ENCODE assay signal across 8 cellular contexts in the genomic region with DNA sequence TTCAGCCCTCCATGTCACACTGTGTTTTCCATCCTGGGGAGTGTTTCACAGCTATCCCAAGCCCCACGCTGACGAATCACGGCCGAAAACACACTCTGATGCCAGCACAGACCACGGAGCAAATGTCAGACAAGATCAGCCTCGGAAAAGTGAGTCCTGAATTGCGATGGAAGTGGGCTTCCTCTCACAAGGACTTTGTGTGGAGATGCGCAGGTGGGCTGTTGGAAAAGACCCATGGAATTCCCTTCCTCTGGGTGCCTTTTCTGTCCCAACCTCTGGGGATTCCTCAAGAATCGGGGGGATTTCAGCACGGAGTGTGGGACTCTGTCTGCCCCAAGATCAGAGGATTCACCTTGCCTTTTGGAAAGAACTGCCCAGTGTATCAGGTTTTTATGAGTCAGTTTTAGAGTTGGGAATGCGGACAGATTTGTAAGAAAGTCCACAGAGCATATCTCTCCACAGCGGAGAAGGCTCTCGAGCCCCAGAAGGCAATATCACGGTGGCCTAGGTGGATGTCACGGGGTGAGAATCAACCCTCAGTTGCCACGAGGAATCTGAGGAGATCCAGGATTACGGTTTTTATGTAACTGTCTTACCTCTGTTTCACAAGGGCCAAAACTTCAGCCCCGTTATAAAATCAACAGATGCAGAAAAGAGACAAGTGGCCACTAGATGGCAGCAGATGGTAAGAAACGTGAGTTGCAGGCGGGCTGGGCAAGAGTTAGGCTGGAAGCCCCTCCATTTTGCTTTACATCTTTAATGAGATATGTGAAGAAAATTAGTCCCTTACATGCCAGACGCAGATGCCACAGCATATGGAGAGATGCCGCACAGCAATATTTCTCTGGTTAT.
DNase-seq lines count a peak whose midpoint lies in the region; ATAC-seq and TF ChIP-seq lines count a peak whose summit lies in the region.

No MANE protein-coding gene starts in this region.

- no peak overlapping the region for H3K4me3 ChIP-seq in PC-3 (ENCODE audit: low read length)
- no peak overlapping the region for H3K4me3 ChIP-seq in lower leg skin (ENCODE audit: low read depth, poor library complexity, severe bottlenecking)
- H3K4me3 ChIP-seq in upper lobe of left lung: no peak overlapping the region

- TF ChIP-seq RAD21 in Ishikawa (IDR thresholded peaks at IDR 0.05; ENCODE audit: low read depth): peak; percentile 94

- no peak overlapping the region for H3K9ac ChIP-seq in PC-3 (ENCODE audit: low read length)

- H3K27ac ChIP-seq in PC-3 (ENCODE audit: low read length) (no peak overlapping the region), upper lobe of left lung (no peak overlapping the region)

- CTCF ChIA-PET in PC-3 (lab: Charles Lee): no interaction called here

- H4K20me1 ChIP-seq in PC-3 (ENCODE audit: low read length): no peaks in the 10 kb centered on the region

- DNase-seq in DMS79 (lab: John Stamatoyannopoulos, UW): peak; percentile 15
- DNase-seq in PC-3: peak; percentile 88
- peak; percentile 90 for DNase-seq in dermis blood vessel endothelial cell
- DNase-seq in lower leg skin (ENCODE audit: low spot score in 2 of 2): peak; percentile 78 to 89
- DNase-seq in upper lobe of left lung: peak in 1 of 2 donors; percentile 39
- no peak for DNase-seq in activated naive CD4-positive, alpha-beta T cell treated with Interleukin-2 at 50 U/mL for 16 hours
- no peak for DNase-seq in posterior vena cava (ENCODE audit: low spot score)

- no peaks in the 10 kb centered on the region for H3K79me2 ChIP-seq in PC-3 (ENCODE audit: low read length)

- H3K9me3 ChIP-seq in PC-3 (ENCODE audit: low read length) (no peaks in the 10 kb centered on the region), upper lobe of left lung (no peaks in the 10 kb centered on the region)

- intact Hi-C loops in PC-3 (cut with micrococcal nuclease): loop anchor here (1.0 kb wide), 1 partner anchor 86 kb away; no protein-coding TSS in a partner anchor
- intact Hi-C loops in lower leg skin (cut with DNase I; ENCODE audit: low total_unique reads): loop anchor here (1.0 to 10.0 kb wide), 2 partner anchors 86 to 168 kb away; no protein-coding TSS in a partner anchor
- intact Hi-C loops in posterior vena cava (cut with DNase I): loop anchor here (5.0 kb wide), 3 partner anchors 35 to 435 kb away; no protein-coding TSS in a partner anchor

- POLR2A ChIA-PET in PC-3 (lab: Charles Lee; ENCODE audit: unreplicated experiment): no interaction called here

- 50 to 55% methylated on average over 22 of the region's 22 CpGs for WGBS in lower leg skin, 2 donors
- 50 to 52% methylated on average over 22 of the region's 22 CpGs for WGBS in upper lobe of left lung, 2 donors

- H3K36me3 ChIP-seq in PC-3 (ENCODE audit: low read depth, low read length) (no peaks in the 10 kb centered on the region), upper lobe of left lung (no peaks in the 10 kb centered on the region)

- TF ChIP-seq POLR2A in lower leg skin (IDR thresholded peaks at IDR 0.05) (no peak), upper lobe of left lung (IDR thresholded peaks at IDR 0.05) (no peak)

- peak overlapping the region; percentile 30 for H3K4me2 ChIP-seq in PC-3 (ENCODE audit: low read length)

- TF ChIP-seq EP300 in Ishikawa (IDR thresholded peaks at IDR 0.05; ENCODE audit: borderline replicate concordance): no peak
- no peak for TF ChIP-seq EP300 in upper lobe of left lung (IDR thresholded peaks at IDR 0.05)

- H3K4me1 ChIP-seq in PC-3 (ENCODE audit: insufficient read depth, low read length) (peaks cover 46% of the 10 kb centered on the region), upper lobe of left lung (no peaks in the 10 kb centered on the region)

- no TSS peak for BruUV-seq in PC-3 (replicated peaks; lab: Mats Ljungman, UMichigan)

- H3F3A ChIP-seq in PC-3 (ENCODE audit: low read length, unreplicated experiment): peaks cover 8% of the 10 kb centered on the region

- TF ChIP-seq CTCF in PC-3 (conservative IDR thresholded peaks at IDR 0.05; ENCODE audit: low read depth, low read length) (peak; percentile 91), lower leg skin (IDR thresholded peaks at IDR 0.05) (no peak), upper lobe of left lung (IDR thresholded peaks at IDR 0.05) (peak; percentile 52 to 81 (median 68))

- peak overlapping the region; percentile 40 for H2AFZ ChIP-seq in PC-3 (ENCODE audit: low read length)

- ATAC-seq in PC-3: no peak
- peak; percentile 55 to 68 for ATAC-seq in upper lobe of left lung (ENCODE audit: low FRiP score in 2 of 2)

- no peaks in the 10 kb centered on the region for H3K27me3 ChIP-seq in PC-3 (ENCODE audit: low read length)
- H3K27me3 ChIP-seq in upper lobe of left lung: no peaks in the 10 kb centered on the region

- no peaks in the 10 kb centered on the region for H3K9me2 ChIP-seq in PC-3 (replicated peaks; ENCODE audit: low read length)

TF ChIP-seq in Ishikawa, 13 proteins besides CTCF, POLR2A, EP300 and RAD21:
- TF ChIP-seq EGR1 (IDR thresholded peaks at IDR 0.05): no peak
- no peak for TF ChIP-seq NFIC (IDR thresholded peaks at IDR 0.05)
- no peak for TF ChIP-seq CEBPB (IDR thresholded peaks at IDR 0.05)
- TF ChIP-seq TCF12 (IDR thresholded peaks at IDR 0.05; ENCODE audit: low read depth): no peak
- TF ChIP-seq TAF1 (IDR thresholded peaks at IDR 0.05; ENCODE audit: low read depth): no peak
- TF ChIP-seq ZBTB7A (IDR thresholded peaks at IDR 0.05; ENCODE audit: low read depth): no peak
- TF ChIP-seq CREB1 (IDR thresholded peaks at IDR 0.05; ENCODE audit: low read depth): no peak
- TF ChIP-seq FOXM1 (IDR thresholded peaks at IDR 0.05; ENCODE audit: borderline replicate concordance, low read depth): no peak
- TF ChIP-seq YY1 (IDR thresholded peaks at IDR 0.05; ENCODE audit: low read depth): no peak
- TF ChIP-seq REST (IDR thresholded peaks at IDR 0.05; ENCODE audit: low read depth): no peak
- TF ChIP-seq TEAD4 (IDR thresholded peaks at IDR 0.05): no peak
- TF ChIP-seq, protein P1, sequence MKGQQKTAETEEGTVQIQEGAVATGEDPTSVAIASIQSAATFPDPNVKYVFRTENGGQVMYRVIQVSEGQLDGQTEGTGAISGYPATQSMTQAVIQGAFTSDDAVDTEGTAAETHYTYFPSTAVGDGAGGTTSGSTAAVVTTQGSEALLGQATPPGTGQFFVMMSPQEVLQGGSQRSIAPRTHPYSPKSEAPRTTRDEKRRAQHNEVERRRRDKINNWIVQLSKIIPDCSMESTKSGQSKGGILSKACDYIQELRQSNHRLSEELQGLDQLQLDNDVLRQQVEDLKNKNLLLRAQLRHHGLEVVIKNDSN (IDR thresholded peaks at IDR 0.05): no peak
TF ChIP-seq in Ishikawa: peak in this region for 0.

Comparison
In these comparisons a context has a peak if more than half of its experiments do, and no peak if none do; other contexts are left out.
1. DNase-seq: peak in DMS79 (single experiment), PC-3 (single experiment), dermis blood vessel endothelial cell (single experiment) and lower leg skin (2 of 2); none in activated naive CD4-positive, alpha-beta T cell treated with Interleukin-2 at 50 U/mL for 16 hours (single experiment) and posterior vena cava (single experiment).
2. CTCF ChIP-seq: peak in PC-3 (single experiment) and upper lobe of left lung (6 of 6); none in lower leg skin (0 of 3).